In genomic region chr11:61361237-61361636, GRCh38 we compare ENCODE assay signal across 1 cellular context.
A peak's percentile ranks its signal among the peaks of the same experiment; 100 is the strongest.
TF ChIP-seq lines count a peak whose summit lies in the region.

No MANE protein-coding gene starts in this region.

TF ChIP-seq in K562, 482 proteins besides CTCF, POLR2A, EP300 and RAD21:
- TF ChIP-seq CC2D1A (IDR thresholded peaks at IDR 0.05) (no peak), ZFP36 (IDR thresholded peaks at IDR 0.05; ENCODE audit: low read depth, low read length, partially characterized antibody) (no peak), ZFP91 (CRISPR knock-in tag; IDR thresholded peaks at IDR 0.05) (no peak), DDX20 (tag; IDR thresholded peaks at IDR 0.05; ENCODE audit: low read depth) (no peak), MLX (CRISPR knock-in tag; conservative IDR thresholded peaks at IDR 0.05) (no peak), SIN3A (IDR thresholded peaks at IDR 0.05; ENCODE audit: borderline replicate concordance in 2 of 2, control insufficient read depth in 1 of 2, low read depth in 2 of 2, low read length in 2 of 2) (peak in 1 of 2 experiments; percentile 46; a peak in 1 of 4 replicates), ZNF395 (CRISPR knock-in tag; IDR thresholded peaks at IDR 0.05) (no peak), TAL1 (IDR thresholded peaks at IDR 0.05) (no peak), SOX6 (IDR thresholded peaks at IDR 0.05) (no peak), ADNP (tag; IDR thresholded peaks at IDR 0.05) (0 out of 2 replicates have a peak, but pooled peaks have one; percentile 12), ZNF121 (CRISPR knock-in tag; conservative IDR thresholded peaks at IDR 0.05) (no peak), EHMT2 (IDR thresholded peaks at IDR 0.05) (no peak), ARID2 (IDR thresholded peaks at IDR 0.05) (no peak), RBM14 (IDR thresholded peaks at IDR 0.05; ENCODE audit: borderline replicate concordance, insufficient read depth, low read depth, low read length) (no peak)
TF ChIP-seq in K562: peak in this region for 2.
